1 cellular context compared by ENCODE assay signal in genomic region chr4:86935499-86935832, GRCh38.
TF ChIP-seq lines count a peak whose summit lies in the region.

No MANE protein-coding gene starts in this region.

TF ChIP-seq in GM23338, 12 proteins besides CTCF, POLR2A, EP300 and RAD21 (continued from another document):
- no peak for TF ChIP-seq REST (IDR thresholded peaks at IDR 0.05; ENCODE audit: unreplicated experiment)
